Comparison of ENCODE assay signal across 8 cellular contexts in the genomic region with DNA sequence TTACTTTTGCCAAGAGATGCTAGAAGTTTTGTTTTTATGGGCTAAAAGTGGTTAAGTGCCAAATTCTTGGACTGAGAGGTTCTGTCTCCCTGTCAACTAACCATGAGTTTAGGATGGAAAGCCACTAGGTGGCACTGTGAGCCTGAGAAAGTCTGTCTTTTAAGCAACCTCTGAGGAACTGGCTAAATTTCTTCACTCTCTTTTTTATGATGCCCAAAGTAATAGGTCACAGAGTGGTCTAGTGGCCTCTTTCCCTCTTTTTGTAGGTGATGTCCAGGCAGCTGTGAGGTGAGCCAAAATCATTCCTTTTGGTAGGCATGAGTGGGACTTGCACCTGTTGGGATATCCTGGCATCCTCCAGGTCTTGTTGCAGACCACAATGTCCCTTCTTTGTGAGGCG. TPM values are rescaled to one million over a fixed set of nuclear protein-coding genes. Genes with fewer than 3 reads are reported as not detected.
A peak's percentile ranks its signal among the peaks of the same experiment; 100 is the strongest.
DNase-seq lines count a peak whose midpoint lies in the region; ATAC-seq lines count a peak whose summit lies in the region.

No MANE protein-coding gene starts in this region.

- H3K36me3 ChIP-seq in mesendoderm (ENCODE audit: control insufficient read depth, insufficient read depth, low read length) = peaks cover 11% of the 10 kb centered on the region

- no peak overlapping the region for H3K4ac ChIP-seq in mesendoderm (ENCODE audit: low read depth, low read length)

- no peak overlapping the region for H3K27ac ChIP-seq in mesendoderm (ENCODE audit: low read depth, low read length)

- CTCF ChIA-PET in activated CD4-positive, alpha-beta memory T cell treated with anti-CD3 and anti-CD28 coated beads, Interleukin-2, amount 10 ng/mL, durations not matched to agents 7 days and 5 days (lab: Charles Lee) = interaction anchor here (0.6 to 5.6 kb wide), 20 partner anchors 10 to 512 kb away, joined by 3 to 79 read pairs (median 4); no protein-coding TSS in a partner anchor

- H3K4me3 ChIP-seq in mesendoderm (ENCODE audit: low read length) = no peak overlapping the region

- H2BK120ac ChIP-seq in mesendoderm (ENCODE audit: low read depth, low read length) = no peak overlapping the region

- H3K56ac ChIP-seq in mesendoderm (ENCODE audit: low read length) = no peak overlapping the region

- peak; percentile 74 for ATAC-seq in HG03378 (IDR thresholded peaks at IDR 0.05; ENCODE audit: unreplicated experiment)

- no CpG with 5 or more reads among the region's 1 CpG for WGBS in mesendoderm (ENCODE audit: extremely low coverage, insufficient coverage, low lambda C conversion rate)

- H3K4me1 Mint-ChIP-seq in activated CD4-positive, alpha-beta memory T cell treated with anti-CD3 and anti-CD28 coated beads, Interleukin-2, amount 10 ng/mL, durations not matched to agents 7 days and 5 days = peaks cover 5% of the 10 kb centered on the region

- no peak overlapping the region for H3K23ac ChIP-seq in mesendoderm (ENCODE audit: low read length)

- H4K8ac ChIP-seq in mesendoderm (ENCODE audit: low read depth, low read length) = no peak overlapping the region

- H3K4me3 Mint-ChIP-seq in activated CD4-positive, alpha-beta memory T cell treated with anti-CD3 and anti-CD28 coated beads, Interleukin-2, amount 10 ng/mL, durations not matched to agents 7 days and 5 days = no peak overlapping the region

- no peak overlapping the region for H2BK5ac ChIP-seq in mesendoderm (ENCODE audit: low read length)

- no peak overlapping the region for H2AK5ac ChIP-seq in mesendoderm (ENCODE audit: low read length)

- no peaks in the 10 kb centered on the region for H3K4me1 ChIP-seq in mesendoderm (ENCODE audit: control insufficient read depth, low read depth, low read length)

- no peaks in the 10 kb centered on the region for H3K27me3 Mint-ChIP-seq in activated CD4-positive, alpha-beta memory T cell treated with anti-CD3 and anti-CD28 coated beads, Interleukin-2, amount 10 ng/mL, durations not matched to agents 7 days and 5 days

- POLR2A ChIA-PET in activated CD4-positive, alpha-beta memory T cell treated with anti-CD3 and anti-CD28 coated beads, Interleukin-2, amount 10 ng/mL, durations not matched to agents 7 days and 5 days (lab: Charles Lee) = interaction anchor here (1.4 kb wide), 1 partner anchor 11 kb away, joined by 3 read pairs; no protein-coding TSS in a partner anchor

- H4K5ac ChIP-seq in mesendoderm (ENCODE audit: low read length) = no peak overlapping the region

- no peaks in the 10 kb centered on the region for H3K27me3 ChIP-seq in mesendoderm (ENCODE audit: insufficient read depth, low read length, poor library complexity)

- H3K9ac ChIP-seq in mesendoderm (ENCODE audit: low read length) = no peak overlapping the region

- peaks cover 1% of the 10 kb centered on the region for H3K79me2 ChIP-seq in mesendoderm (ENCODE audit: control insufficient read depth, insufficient read depth, low read length)

- H3K36me3 Mint-ChIP-seq in activated CD4-positive, alpha-beta memory T cell treated with anti-CD3 and anti-CD28 coated beads, Interleukin-2, amount 10 ng/mL, durations not matched to agents 7 days and 5 days (ENCODE audit: low read depth) = peaks cover 78% of the 10 kb centered on the region

- DNase-seq in GDM1 (lab: John Stamatoyannopoulos, UW) (peak; percentile 64), NCI-H69 (lab: John Stamatoyannopoulos, UW) (peak; percentile 86), mesendoderm (peak; percentile 87), cortex of kidney (lab: John Stamatoyannopoulos, UW) (no peak)
- DNase-seq in activated CD4-positive, alpha-beta memory T cell treated with anti-CD3 and anti-CD28 coated beads, Interleukin-2, amount 10 ng/mL, durations not matched to agents 7 days and 5 days = peak; percentile 75
- DNase-seq in effector CD8-positive, alpha-beta T cell (lab: John Stamatoyannopoulos, UW) = peak; percentile 50
- DNase-seq in stimulated activated CD8-positive, alpha-beta memory T cell treated with anti-CD3 and anti-CD28 coated beads, Interleukin-2, amount 100 ng/mL, for 48 hours (ENCODE audit: low read depth in 2 of 2) = peak; percentile 38 to 42

- peaks cover 12% of the 10 kb centered on the region for H3K9me3 Mint-ChIP-seq in activated CD4-positive, alpha-beta memory T cell treated with anti-CD3 and anti-CD28 coated beads, Interleukin-2, amount 10 ng/mL, durations not matched to agents 7 days and 5 days

- H3K27ac Mint-ChIP-seq in activated CD4-positive, alpha-beta memory T cell treated with anti-CD3 and anti-CD28 coated beads, Interleukin-2, amount 10 ng/mL, durations not matched to agents 7 days and 5 days = peak overlapping the region; percentile 7

- H3K79me1 ChIP-seq in mesendoderm (ENCODE audit: low read length) = peaks cover 8% of the 10 kb centered on the region

- H2BK15ac ChIP-seq in mesendoderm (replicated peaks; ENCODE audit: low read depth) = no peak overlapping the region

- H3K4me2 ChIP-seq in mesendoderm (ENCODE audit: low read length) = no peak overlapping the region

- H3K18ac ChIP-seq in mesendoderm (ENCODE audit: low read length) = no peak overlapping the region

RNA-seq across cellular contexts. Expression of gene SND1, which starts 56.8 kb away (rescaled TPM):
- total RNA-seq in activated CD4-positive, alpha-beta memory T cell treated with anti-CD3 and anti-CD28 coated beads, Interleukin-2, amount 10 ng/mL, durations not matched to agents 7 days and 5 days = 100 to 1,000 TPM; 171 to 175 TPM
- 94.6 TPM for polyA plus RNA-seq in mesendoderm (2013, experiment 1 of 2)
- 95.9 TPM for polyA plus RNA-seq in mesendoderm (2013, experiment 2 of 2)
